ENCODE assay signal across 28 cellular contexts in the genomic region with DNA sequence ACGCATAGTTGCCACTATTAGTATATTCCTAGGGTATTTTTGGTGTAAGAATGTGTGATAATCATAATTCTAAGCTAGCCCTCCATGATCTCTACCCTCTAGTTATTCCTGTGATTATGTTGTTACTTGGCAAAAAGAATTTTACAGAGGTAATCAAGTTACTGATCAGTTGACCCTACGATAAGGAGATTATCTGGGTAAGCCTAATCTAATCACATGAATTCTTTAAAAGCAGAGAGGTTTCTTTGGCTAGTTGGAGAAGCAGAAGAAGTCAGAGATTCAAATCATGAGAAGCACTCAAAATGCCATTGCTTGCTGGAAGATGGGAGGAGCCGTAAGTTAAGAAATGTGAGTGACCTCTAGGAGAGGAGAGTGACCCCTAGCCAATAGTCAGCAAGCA.
"Had no signal": no experiment of that assay in that cellular context is flagged by ENCODE, and none has a peak within 500 bp of the region (broad histone marks: within the 10 kb centered on the region; RNA-seq: fewer than 3 reads in every experiment).

No MANE protein-coding gene starts in this region.

- ATAC-seq: activated CD4-positive, CD25-positive, alpha-beta regulatory T cell treated with anti-CD3 and anti-CD28 coated beads, Interleukin-2, amount 50 U/mL, for 24 hours; left cardiac atrium; left ventricle myocardium superior; stimulated activated memory B cell treated with anti-CD40 and anti-IgM and Interleukin-4, amounts not matched to agents 10 μg/mL and 1 μg/mL and 100 μg/mL, for 72 hours had no signal

- DNase-seq: activated CD4-positive, alpha-beta T cell treated with anti-CD3 and anti-CD28 coated beads for 48 hours; activated CD4-positive, alpha-beta T cell treated with anti-CD3 and anti-CD28 coated beads, Interleukin-2, amount 50 U/mL, for 48 hours; activated CD8-positive, alpha-beta memory T cell treated with anti-CD3 and anti-CD28 coated beads for 24 hours; activated gamma-delta T cell; activated naive CD4-positive, alpha-beta T cell treated with anti-CD3 and anti-CD28 coated beads, Interleukin-2, amount 10 ng/mL, durations not matched to agents 7 days and 5 days; activated naive CD8-positive, alpha-beta T cell treated with anti-CD3 and anti-CD28 coated beads, Interleukin-2, amount 10 ng/mL, durations not matched to agents 7 days and 5 days; activated T-cell treated with anti-CD3 and anti-CD28 coated beads, Interleukin-2, amount 50 U/mL, for 1 hour; brain microvascular endothelial cell; foreskin melanocyte; left cardiac atrium; left ventricle myocardium superior; stimulated activated CD4-positive, alpha-beta T cell treated with anti-CD3 and anti-CD28 coated beads, Interleukin-1b, Interleukin-23, amount 100 ng/mL, for 48 hours; stimulated activated CD4-positive, alpha-beta T cell treated with anti-CD3 and anti-CD28 coated beads, Interleukin-4, amount 100 ng/mL, for 4 hours; stimulated activated CD8-positive, alpha-beta memory T cell treated with anti-CD3 and anti-CD28 coated beads, Interleukin-4, amount 100 ng/mL, for 48 hours; stomach; T-helper 9 cell; thyroid gland; upper lobe of left lung had no signal

- H3K27me3 ChIP-seq: brain microvascular endothelial cell, neutrophil, stomach, thyroid gland, upper lobe of left lung, vagina had no signal

- H3K4me2 ChIP-seq: smooth muscle cell had no signal

- H3K36me3 ChIP-seq: brain microvascular endothelial cell, neutrophil, stomach, thyroid gland, upper lobe of left lung, vagina had no signal

- H3K27ac ChIP-seq: brain microvascular endothelial cell, neutrophil, stomach, thyroid gland, upper lobe of left lung, vagina, VCaP had no signal

- H3K9me3 ChIP-seq: neutrophil, stomach, thyroid gland, upper lobe of left lung, vagina had no signal

- H3K4me1 ChIP-seq: thyroid gland, upper lobe of left lung, vagina had no signal

- H3K4me3 ChIP-seq: smooth muscle cell, stomach, thyroid gland, upper lobe of left lung, vagina had no signal

- FAIRE-seq: astrocyte, endothelial cell of umbilical vein, keratinocyte, TTC549 had no signal
